In genomic region chr5:78046006-78046405, GRCh38 we compare ENCODE assay signal across 21 cellular contexts.
"Had no signal": no experiment of that assay in that cellular context is flagged by ENCODE, and none has a peak within 500 bp of the region (broad histone marks: within the 10 kb centered on the region; RNA-seq: fewer than 3 reads in every experiment).

No MANE protein-coding gene starts in this region.

- H3K27ac ChIP-seq: esophagus squamous epithelium, gastroesophageal sphincter, parathyroid adenoma, prostate gland, right lobe of liver, tibial nerve had no signal

- H3K9ac ChIP-seq: parathyroid adenoma had no signal

- H3K36me3 ChIP-seq: prostate gland, right lobe of liver had no signal

- H3K4me3 Mint-ChIP-seq: effector memory CD8-positive, alpha-beta T cell; immature natural killer cell; naive B cell; nephron; stimulated activated memory B cell treated with anti-CD40 and anti-IgM and Interleukin-4, amounts not matched to agents 10 μg/mL and 1 μg/mL and 100 μg/mL, for 72 hours; stimulated activated naive CD8-positive, alpha-beta T cell treated with anti-CD3 and anti-CD28 coated beads, Interleukin-15, Interleukin-2, amounts not matched to agents 100 ng/mL and 50 ng/mL, for 24 hours had no signal

- H3K27me3 Mint-ChIP-seq: effector memory CD8-positive, alpha-beta T cell; naive B cell; stimulated activated memory B cell treated with anti-CD40 and anti-IgM and Interleukin-4, amounts not matched to agents 10 μg/mL and 1 μg/mL and 100 μg/mL, for 72 hours; stimulated activated naive CD8-positive, alpha-beta T cell treated with anti-CD3 and anti-CD28 coated beads, Interleukin-15, Interleukin-2, amounts not matched to agents 100 ng/mL and 50 ng/mL, for 24 hours had no signal

- H3K9me3 Mint-ChIP-seq: nephron; stimulated activated memory B cell treated with anti-CD40 and anti-IgM and Interleukin-4, amounts not matched to agents 10 μg/mL and 1 μg/mL and 100 μg/mL, for 72 hours; stimulated activated naive CD8-positive, alpha-beta T cell treated with anti-CD3 and anti-CD28 coated beads, Interleukin-15, Interleukin-2, amounts not matched to agents 100 ng/mL and 50 ng/mL, for 24 hours had no signal

- H3K79me2 ChIP-seq: parathyroid adenoma had no signal

- H3K4me3 ChIP-seq: esophagus squamous epithelium, gastroesophageal sphincter, lung, prostate gland, right lobe of liver, tibial nerve had no signal

- H3K9me3 ChIP-seq: esophagus squamous epithelium, gastroesophageal sphincter, prostate gland, right lobe of liver, tibial nerve had no signal

- ATAC-seq: effector memory CD8-positive, alpha-beta T cell; gastroesophageal sphincter; left colon; left ventricle myocardium superior; right lobe of liver; stimulated activated memory B cell treated with anti-CD40 and anti-IgM and Interleukin-4, amounts not matched to agents 10 μg/mL and 1 μg/mL and 100 μg/mL, for 72 hours had no signal

- H3K27me3 ChIP-seq: esophagus squamous epithelium, gastroesophageal sphincter, right lobe of liver, tibial nerve had no signal

- H3K4me1 Mint-ChIP-seq: nephron; stimulated activated memory B cell treated with anti-CD40 and anti-IgM and Interleukin-4, amounts not matched to agents 10 μg/mL and 1 μg/mL and 100 μg/mL, for 72 hours had no signal

- H3K27ac Mint-ChIP-seq: immature natural killer cell; nephron; stimulated activated memory B cell treated with anti-CD40 and anti-IgM and Interleukin-4, amounts not matched to agents 10 μg/mL and 1 μg/mL and 100 μg/mL, for 72 hours; stimulated activated naive CD8-positive, alpha-beta T cell treated with anti-CD3 and anti-CD28 coated beads, Interleukin-15, Interleukin-2, amounts not matched to agents 100 ng/mL and 50 ng/mL, for 24 hours had no signal

- H2AFZ ChIP-seq: parathyroid adenoma had no signal

- FAIRE-seq: kidney had no signal

- DNase-seq: central memory CD4-positive, alpha-beta T cell; cortex of kidney; effector memory CD8-positive, alpha-beta T cell; esophagus squamous epithelium; foreskin fibroblast; immature natural killer cell; kidney; left colon; left ventricle myocardium superior; mesenchymal stem cell; naive B cell; right lobe of liver; stimulated activated CD4-positive, alpha-beta T cell treated with anti-CD3 and anti-CD28 coated beads, Interleukin-4, amount 100 ng/mL, for 24 hours had no signal

- H3K4me1 ChIP-seq: esophagus squamous epithelium, gastroesophageal sphincter, parathyroid adenoma, prostate gland, right lobe of liver, tibial nerve had no signal
